1 cellular context compared by ENCODE assay signal in the genomic region with DNA sequence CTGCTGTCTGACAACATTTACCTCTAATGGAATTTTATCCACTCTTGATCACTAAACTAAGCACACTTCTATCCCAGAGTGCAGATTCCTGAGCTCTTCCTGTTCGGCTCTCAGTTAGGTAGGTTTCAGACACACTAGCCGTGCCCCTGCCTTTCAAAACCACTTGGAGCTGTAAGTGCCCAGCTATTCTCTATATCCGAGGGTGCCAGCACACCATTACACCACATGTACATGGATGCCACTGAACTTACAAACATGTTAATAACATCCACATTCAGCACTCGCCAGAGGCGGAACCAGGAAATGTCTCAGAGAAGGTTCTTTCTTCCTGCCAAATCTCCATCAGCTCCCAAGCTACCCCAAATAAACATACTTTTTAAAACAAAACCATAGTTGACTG.
TF ChIP-seq lines count a peak whose summit lies in the region.

No MANE protein-coding gene starts in this region.

TF ChIP-seq in K562, 482 proteins besides CTCF, POLR2A, EP300 and RAD21 (continued from another document):
- TF ChIP-seq, protein P1, sequence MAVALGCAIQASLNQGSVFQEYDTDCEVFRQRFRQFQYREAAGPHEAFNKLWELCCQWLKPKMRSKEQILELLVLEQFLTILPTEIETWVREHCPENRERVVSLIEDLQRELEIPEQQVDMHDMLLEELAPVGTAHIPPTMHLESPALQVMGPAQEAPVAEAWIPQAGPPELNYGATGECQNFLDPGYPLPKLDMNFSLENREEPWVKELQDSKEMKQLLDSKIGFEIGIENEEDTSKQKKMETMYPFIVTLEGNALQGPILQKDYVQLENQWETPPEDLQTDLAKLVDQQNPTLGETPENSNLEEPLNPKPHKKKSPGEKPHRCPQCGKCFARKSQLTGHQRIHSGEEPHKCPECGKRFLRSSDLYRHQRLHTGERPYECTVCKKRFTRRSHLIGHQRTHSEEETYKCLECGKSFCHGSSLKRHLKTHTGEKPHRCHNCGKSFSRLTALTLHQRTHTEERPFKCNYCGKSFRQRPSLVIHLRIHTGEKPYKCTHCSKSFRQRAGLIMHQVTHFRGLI (CRISPR knock-in tag; IDR thresholded peaks at IDR 0.05) = no peak
- TF ChIP-seq HOXB6 (CRISPR knock-in tag; IDR thresholded peaks at IDR 0.05; ENCODE audit: borderline replicate concordance) (no peak), CBFA2T2 (conservative IDR thresholded peaks at IDR 0.05) (no peak), CBX5 (IDR thresholded peaks at IDR 0.05; ENCODE audit: borderline replicate concordance, low read depth) (no peak), THRAP3 (IDR thresholded peaks at IDR 0.05; ENCODE audit: borderline replicate concordance) (no peak), STAT5B (CRISPR knock-in tag; IDR thresholded peaks at IDR 0.05) (no peak), ZNF175 (CRISPR knock-in tag; IDR thresholded peaks at IDR 0.05; ENCODE audit: low read depth) (peak; percentile 25; the same call in 1 of the 2 replicates), KLF6 (CRISPR knock-in tag; IDR thresholded peaks at IDR 0.05; ENCODE audit: borderline replicate concordance) (peak; percentile 37; the same call in 1 of the 2 replicates), SAP30 (IDR thresholded peaks at IDR 0.05; ENCODE audit: borderline replicate concordance, insufficient read depth, low read depth, low read length, poor library complexity, severe bottlenecking) (no peak), ZNF445 (CRISPR knock-in tag; IDR thresholded peaks at IDR 0.05; ENCODE audit: low read depth) (no peak), ZNF184 (CRISPR knock-in tag; IDR thresholded peaks at IDR 0.05) (no peak), ETV1 (tag; conservative IDR thresholded peaks at IDR 0.05; ENCODE audit: low read depth) (0 out of 2 replicates have a peak, but pooled peaks have one; percentile 3), ZNF830 (CRISPR knock-in tag; IDR thresholded peaks at IDR 0.05) (no peak), DACH1 (IDR thresholded peaks at IDR 0.05; ENCODE audit: partially characterized antibody) (no peak), ZNF584 (CRISPR knock-in tag; IDR thresholded peaks at IDR 0.05; ENCODE audit: low read depth) (peak; percentile 83), MEIS2 (IDR thresholded peaks at IDR 0.05; ENCODE audit: partially characterized antibody) (no peak)
- TF ChIP-seq, protein P2, sequence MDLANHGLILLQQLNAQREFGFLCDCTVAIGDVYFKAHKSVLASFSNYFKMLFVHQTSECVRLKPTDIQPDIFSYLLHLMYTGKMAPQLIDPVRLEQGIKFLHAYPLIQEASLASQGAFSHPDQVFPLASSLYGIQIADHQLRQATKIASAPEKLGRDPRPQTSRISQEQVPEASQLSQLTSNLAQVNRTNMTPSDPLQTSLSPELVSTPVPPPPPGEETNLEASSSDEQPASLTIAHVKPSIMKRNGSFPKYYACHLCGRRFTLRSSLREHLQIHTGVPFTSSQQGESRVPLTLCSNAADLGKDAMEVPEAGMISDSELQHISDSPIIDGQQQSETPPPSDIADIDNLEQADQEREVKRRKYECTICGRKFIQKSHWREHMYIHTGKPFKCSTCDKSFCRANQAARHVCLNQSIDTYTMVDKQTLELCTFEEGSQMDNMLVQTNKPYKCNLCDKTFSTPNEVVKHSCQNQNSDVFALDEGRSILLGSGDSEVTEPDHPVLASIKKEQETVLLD (IDR thresholded peaks at IDR 0.05) = no peak
- TF ChIP-seq, protein P3, sequence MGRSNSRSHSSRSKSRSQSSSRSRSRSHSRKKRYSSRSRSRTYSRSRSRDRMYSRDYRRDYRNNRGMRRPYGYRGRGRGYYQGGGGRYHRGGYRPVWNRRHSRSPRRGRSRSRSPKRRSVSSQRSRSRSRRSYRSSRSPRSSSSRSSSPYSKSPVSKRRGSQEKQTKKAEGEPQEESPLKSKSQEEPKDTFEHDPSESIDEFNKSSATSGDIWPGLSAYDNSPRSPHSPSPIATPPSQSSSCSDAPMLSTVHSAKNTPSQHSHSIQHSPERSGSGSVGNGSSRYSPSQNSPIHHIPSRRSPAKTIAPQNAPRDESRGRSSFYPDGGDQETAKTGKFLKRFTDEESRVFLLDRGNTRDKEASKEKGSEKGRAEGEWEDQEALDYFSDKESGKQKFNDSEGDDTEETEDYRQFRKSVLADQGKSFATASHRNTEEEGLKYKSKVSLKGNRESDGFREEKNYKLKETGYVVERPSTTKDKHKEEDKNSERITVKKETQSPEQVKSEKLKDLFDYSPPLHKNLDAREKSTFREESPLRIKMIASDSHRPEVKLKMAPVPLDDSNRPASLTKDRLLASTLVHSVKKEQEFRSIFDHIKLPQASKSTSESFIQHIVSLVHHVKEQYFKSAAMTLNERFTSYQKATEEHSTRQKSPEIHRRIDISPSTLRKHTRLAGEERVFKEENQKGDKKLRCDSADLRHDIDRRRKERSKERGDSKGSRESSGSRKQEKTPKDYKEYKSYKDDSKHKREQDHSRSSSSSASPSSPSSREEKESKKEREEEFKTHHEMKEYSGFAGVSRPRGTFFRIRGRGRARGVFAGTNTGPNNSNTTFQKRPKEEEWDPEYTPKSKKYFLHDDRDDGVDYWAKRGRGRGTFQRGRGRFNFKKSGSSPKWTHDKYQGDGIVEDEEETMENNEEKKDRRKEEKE (IDR thresholded peaks at IDR 0.05; ENCODE audit: borderline replicate concordance in 1 of 2, control insufficient read depth in 1 of 2, low read depth in 2 of 2, low read length in 1 of 2) = no peak
- TF ChIP-seq, protein P4, sequence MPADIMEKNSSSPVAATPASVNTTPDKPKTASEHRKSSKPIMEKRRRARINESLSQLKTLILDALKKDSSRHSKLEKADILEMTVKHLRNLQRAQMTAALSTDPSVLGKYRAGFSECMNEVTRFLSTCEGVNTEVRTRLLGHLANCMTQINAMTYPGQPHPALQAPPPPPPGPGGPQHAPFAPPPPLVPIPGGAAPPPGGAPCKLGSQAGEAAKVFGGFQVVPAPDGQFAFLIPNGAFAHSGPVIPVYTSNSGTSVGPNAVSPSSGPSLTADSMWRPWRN (IDR thresholded peaks at IDR 0.05; ENCODE audit: low read depth) = no peak
- TF ChIP-seq, protein P5, sequence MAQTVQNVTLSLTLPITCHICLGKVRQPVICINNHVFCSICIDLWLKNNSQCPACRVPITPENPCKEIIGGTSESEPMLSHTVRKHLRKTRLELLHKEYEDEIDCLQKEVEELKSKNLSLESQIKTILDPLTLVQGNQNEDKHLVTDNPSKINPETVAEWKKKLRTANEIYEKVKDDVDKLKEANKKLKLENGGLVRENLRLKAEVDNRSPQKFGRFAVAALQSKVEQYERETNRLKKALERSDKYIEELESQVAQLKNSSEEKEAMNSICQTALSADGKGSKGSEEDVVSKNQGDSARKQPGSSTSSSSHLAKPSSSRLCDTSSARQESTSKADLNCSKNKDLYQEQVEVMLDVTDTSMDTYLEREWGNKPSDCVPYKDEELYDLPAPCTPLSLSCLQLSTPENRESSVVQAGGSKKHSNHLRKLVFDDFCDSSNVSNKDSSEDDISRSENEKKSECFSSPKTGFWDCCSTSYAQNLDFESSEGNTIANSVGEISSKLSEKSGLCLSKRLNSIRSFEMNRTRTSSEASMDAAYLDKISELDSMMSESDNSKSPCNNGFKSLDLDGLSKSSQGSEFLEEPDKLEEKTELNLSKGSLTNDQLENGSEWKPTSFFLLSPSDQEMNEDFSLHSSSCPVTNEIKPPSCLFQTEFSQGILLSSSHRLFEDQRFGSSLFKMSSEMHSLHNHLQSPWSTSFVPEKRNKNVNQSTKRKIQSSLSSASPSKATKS (CRISPR knock-in tag; IDR thresholded peaks at IDR 0.05) = no peak
